ENCODE assay signal across 17 cellular contexts in genomic region chr2:113906647-113907046, GRCh38. TPM values are rescaled to one million over a fixed set of nuclear protein-coding genes. Genes with fewer than 3 reads are reported as not detected.
DNase-seq lines count a peak whose midpoint lies in the region; ATAC-seq and TF ChIP-seq lines count a peak whose summit lies in the region.
"Had no signal": no experiment of that assay in that cellular context is flagged by ENCODE, and none has a peak within 500 bp of the region (broad histone marks: within the 10 kb centered on the region; RNA-seq: fewer than 3 reads in every experiment).

No MANE protein-coding gene starts in this region.

- no peak for TF ChIP-seq POLR2A in heart left ventricle (IDR thresholded peaks at IDR 0.05)

- WGBS in heart left ventricle, 4 donors: 95 to 99% (median 98%) methylated on average over 1 of the region's 1 CpG

- H3K27me3 ChIP-seq in CD8-positive, alpha-beta memory T cell (ENCODE audit: insufficient read depth, low read length, poor library complexity, severe bottlenecking): no peaks in the 10 kb centered on the region
- H3K27me3 ChIP-seq in naive thymus-derived CD4-positive, alpha-beta T cell (ENCODE audit: control insufficient read depth in 2 of 2, insufficient read depth in 2 of 2, low read length in 2 of 2): no peaks in the 10 kb centered on the region
- H3K27me3 ChIP-seq in heart left ventricle: no peaks in the 10 kb centered on the region
- H3K27me3 ChIP-seq: BLaER1 had no signal

- H3K36me3 ChIP-seq in CD8-positive, alpha-beta memory T cell (ENCODE audit: insufficient read depth, low read length): no peaks in the 10 kb centered on the region
- no peaks in the 10 kb centered on the region for H3K36me3 ChIP-seq in naive thymus-derived CD4-positive, alpha-beta T cell (ENCODE audit: control insufficient read depth in 2 of 3, insufficient read depth in 3 of 3, low read length in 3 of 3)
- H3K36me3 ChIP-seq in heart left ventricle: no peaks in the 10 kb centered on the region
- H3K36me3 ChIP-seq: HAP-1 had no signal

- H3K9me3 Mint-ChIP-seq in activated CD4-positive, alpha-beta T cell treated with anti-CD3 and anti-CD28 coated beads, Interleukin-2, amount 10 ng/mL, durations not matched to agents 24 days and 14 days: no peaks in the 10 kb centered on the region
- no peaks in the 10 kb centered on the region for H3K9me3 Mint-ChIP-seq in CD8-positive, alpha-beta memory T cell
- no peaks in the 10 kb centered on the region for H3K9me3 Mint-ChIP-seq in activated naive CD8-positive, alpha-beta T cell treated with anti-CD3 and anti-CD28 coated beads, Interleukin-2, amount 50 U/mL, for 24 hours
- peaks cover 0 to 2% (median 0%) of the 10 kb centered on the region in 11 donors for H3K9me3 Mint-ChIP-seq in naive thymus-derived CD4-positive, alpha-beta T cell

- H3K9me3 ChIP-seq in CD8-positive, alpha-beta memory T cell (ENCODE audit: low read length): no peaks in the 10 kb centered on the region
- H3K9me3 ChIP-seq in naive thymus-derived CD4-positive, alpha-beta T cell (ENCODE audit: control insufficient read depth in 2 of 3, low read length in 3 of 3): no peaks in the 10 kb centered on the region
- H3K9me3 ChIP-seq in heart left ventricle: peaks cover 0 to 7% (median 0%) of the 10 kb centered on the region in 12 donors

- peaks cover 81% of the 10 kb centered on the region for H3K4me1 ChIP-seq in CD8-positive, alpha-beta memory T cell (ENCODE audit: insufficient read depth, low read length)
- peaks cover 47 to 48% of the 10 kb centered on the region in 2 donors for H3K4me1 ChIP-seq in naive thymus-derived CD4-positive, alpha-beta T cell (ENCODE audit: control insufficient read depth in 2 of 2, insufficient read depth in 2 of 2, low read length in 2 of 2)
- H3K4me1 ChIP-seq in heart left ventricle: peaks cover 0 to 93% (median 41%) of the 10 kb centered on the region in 12 donors

- TF ChIP-seq CTCF in heart left ventricle (IDR thresholded peaks at IDR 0.05): no peak

- no peaks in the 10 kb centered on the region for H3K27me3 Mint-ChIP-seq in activated CD4-positive, alpha-beta T cell treated with anti-CD3 and anti-CD28 coated beads, Interleukin-2, amount 10 ng/mL, durations not matched to agents 24 days and 14 days
- H3K27me3 Mint-ChIP-seq in CD8-positive, alpha-beta memory T cell: no peaks in the 10 kb centered on the region
- no peaks in the 10 kb centered on the region for H3K27me3 Mint-ChIP-seq in activated naive CD8-positive, alpha-beta T cell treated with anti-CD3 and anti-CD28 coated beads, Interleukin-2, amount 50 U/mL, for 24 hours
- H3K27me3 Mint-ChIP-seq in naive thymus-derived CD4-positive, alpha-beta T cell: no peaks in the 10 kb centered on the region

- peaks cover 35% of the 10 kb centered on the region for H3K36me3 Mint-ChIP-seq in activated CD4-positive, alpha-beta T cell treated with anti-CD3 and anti-CD28 coated beads, Interleukin-2, amount 10 ng/mL, durations not matched to agents 24 days and 14 days (ENCODE audit: low read depth)
- peaks cover 7 to 27% (median 9%) of the 10 kb centered on the region in 3 donors for H3K36me3 Mint-ChIP-seq in CD8-positive, alpha-beta memory T cell
- H3K36me3 Mint-ChIP-seq in activated naive CD8-positive, alpha-beta T cell treated with anti-CD3 and anti-CD28 coated beads, Interleukin-2, amount 50 U/mL, for 24 hours (ENCODE audit: low read depth): peaks cover 28% of the 10 kb centered on the region
- peaks cover 0 to 35% (median 21%) of the 10 kb centered on the region in 5 donors for H3K36me3 Mint-ChIP-seq in naive thymus-derived CD4-positive, alpha-beta T cell

- no peak overlapping the region for H3K27ac ChIP-seq in CD8-positive, alpha-beta memory T cell (ENCODE audit: low read depth, low read length)
- H3K27ac ChIP-seq in naive thymus-derived CD4-positive, alpha-beta T cell (ENCODE audit: low read depth, low read length): no peak overlapping the region
- H3K27ac ChIP-seq in heart left ventricle: no peak overlapping the region
- H3K27ac ChIP-seq: BLaER1 had no signal

- H3K4me1 Mint-ChIP-seq in activated CD4-positive, alpha-beta T cell treated with anti-CD3 and anti-CD28 coated beads, Interleukin-2, amount 10 ng/mL, durations not matched to agents 24 days and 14 days: peaks cover 67% of the 10 kb centered on the region
- H3K4me1 Mint-ChIP-seq in CD8-positive, alpha-beta memory T cell: peaks cover 85 to 98% (median 94%) of the 10 kb centered on the region in 3 donors
- H3K4me1 Mint-ChIP-seq in activated naive CD8-positive, alpha-beta T cell treated with anti-CD3 and anti-CD28 coated beads, Interleukin-2, amount 50 U/mL, for 24 hours: peaks cover 93% of the 10 kb centered on the region
- H3K4me1 Mint-ChIP-seq in naive thymus-derived CD4-positive, alpha-beta T cell: peaks cover 69 to 99% (median 90%) of the 10 kb centered on the region in 7 donors

- H3K27ac Mint-ChIP-seq in activated CD4-positive, alpha-beta T cell treated with anti-CD3 and anti-CD28 coated beads, Interleukin-2, amount 10 ng/mL, durations not matched to agents 24 days and 14 days: peak overlapping the region; percentile 13
- peak overlapping the region in 6 of 8 donors; percentile 30 to 69 (median 34) for H3K27ac Mint-ChIP-seq in CD8-positive, alpha-beta memory T cell
- H3K27ac Mint-ChIP-seq in activated naive CD8-positive, alpha-beta T cell treated with anti-CD3 and anti-CD28 coated beads, Interleukin-2, amount 50 U/mL, for 24 hours: peak overlapping the region; percentile 1
- peak overlapping the region in 7 of 9 donors; percentile 6 to 84 (median 59) for H3K27ac Mint-ChIP-seq in naive thymus-derived CD4-positive, alpha-beta T cell

- no peak for DNase-seq in activated CD4-positive, alpha-beta T cell treated with anti-CD3 and anti-CD28 coated beads, Interleukin-2, amount 10 ng/mL, durations not matched to agents 24 days and 14 days
- DNase-seq in activated CD4-positive, alpha-beta T cell treated with anti-CD3 and anti-CD28 coated beads for 48 hours: no peak
- no peak for DNase-seq in CD8-positive, alpha-beta memory T cell
- no peak for DNase-seq in activated naive CD8-positive, alpha-beta T cell treated with anti-CD3 and anti-CD28 coated beads, Interleukin-2, amount 50 U/mL, for 24 hours
- DNase-seq in naive thymus-derived CD4-positive, alpha-beta T cell: no peak
- DNase-seq in SKM-1 (lab: John Stamatoyannopoulos, UW; ENCODE audit: unreplicated experiment) (no peak), heart left ventricle (no peak), GDM1 (lab: John Stamatoyannopoulos, UW) (no peak)
- DNase-seq: 8988T, COR-L47, IMR-90, Kasumi-1, MM.1S, NCI-H1092 treated with DMSO at 0.1 percent for 48 hours, NCI-H510A treated with DMSO at 0.1 percent for 48 hours had no signal

- CTCF ChIA-PET in CD8-positive, alpha-beta memory T cell (lab: Charles Lee): no interaction called here
- CTCF ChIA-PET in naive thymus-derived CD4-positive, alpha-beta T cell (lab: Charles Lee): no interaction called here

- no peak overlapping the region for H3K4me3 Mint-ChIP-seq in activated CD4-positive, alpha-beta T cell treated with anti-CD3 and anti-CD28 coated beads, Interleukin-2, amount 10 ng/mL, durations not matched to agents 24 days and 14 days
- H3K4me3 Mint-ChIP-seq in CD8-positive, alpha-beta memory T cell: peak overlapping the region in 5 of 7 donors; percentile 2 to 49 (median 35)
- H3K4me3 Mint-ChIP-seq in activated naive CD8-positive, alpha-beta T cell treated with anti-CD3 and anti-CD28 coated beads, Interleukin-2, amount 50 U/mL, for 24 hours: no peak overlapping the region
- H3K4me3 Mint-ChIP-seq in naive thymus-derived CD4-positive, alpha-beta T cell: peak overlapping the region in 8 of 10 donors; percentile 40 to 98 (median 54)

- intact Hi-C loops in activated CD4-positive, alpha-beta T cell treated with anti-CD3 and anti-CD28 coated beads, Interleukin-2, amount 10 ng/mL, durations not matched to agents 24 days and 14 days (cut with micrococcal nuclease): no loop called here
- intact Hi-C loops in naive thymus-derived CD4-positive, alpha-beta T cell (cut with micrococcal nuclease): no loop called here
- intact Hi-C loops in heart left ventricle (cut with DNase I): no loop called here

- POLR2A ChIA-PET in CD8-positive, alpha-beta memory T cell (lab: Charles Lee): interaction anchor here (1.4 kb wide), 1 partner anchor 17 kb away, joined by 4 read pairs; the partner anchor contains the start of gene ACTR3
- POLR2A ChIA-PET in naive thymus-derived CD4-positive, alpha-beta T cell (lab: Charles Lee): interaction anchor here (1.4 to 1.8 kb wide), 3 partner anchors 9 to 13 kb away, joined by 4 to 9 read pairs (median 4); no protein-coding TSS in a partner anchor

- no peak overlapping the region for H3K4me3 ChIP-seq in CD8-positive, alpha-beta memory T cell (ENCODE audit: low read length)
- H3K4me3 ChIP-seq in naive thymus-derived CD4-positive, alpha-beta T cell (ENCODE audit: low read length): no peak overlapping the region
- no peak overlapping the region for H3K4me3 ChIP-seq in heart left ventricle
- H3K4me3 ChIP-seq: BLaER1, HAP-1 had no signal

- ATAC-seq in activated naive CD8-positive, alpha-beta T cell treated with anti-CD3 and anti-CD28 coated beads, Interleukin-2, amount 50 U/mL, for 24 hours: no peak
- ATAC-seq in naive thymus-derived CD4-positive, alpha-beta T cell: no peak
- ATAC-seq in heart left ventricle: no peak

RNA-seq across cellular contexts. Expression of gene ACTR3, which starts 16.8 kb away (rescaled TPM):
- total RNA-seq in activated CD4-positive, alpha-beta T cell treated with anti-CD3 and anti-CD28 coated beads, Interleukin-2, amount 10 ng/mL, durations not matched to agents 24 days and 14 days: 452 and 460 TPM in 2 replicates
- total RNA-seq in CD8-positive, alpha-beta memory T cell: 100 to 1,000 TPM; 512 to 532 TPM
- polyA plus RNA-seq in CD8-positive, alpha-beta memory T cell: 478 TPM
- total RNA-seq in naive thymus-derived CD4-positive, alpha-beta T cell: 100 to 1,000 TPM; 172 to 612 (median 213) TPM
- 100 to 1,000 TPM; 438 to 486 TPM for polyA plus RNA-seq in naive thymus-derived CD4-positive, alpha-beta T cell
- 100 to 1,000 TPM in 6 of 9 donors, 10 to 100 TPM in 3; 53.3 to 238 (median 132) TPM for total RNA-seq in heart left ventricle
- polyA plus RNA-seq in heart left ventricle: 100 to 1,000 TPM in 1 of 2 donors, 10 to 100 TPM in 1; 15.3 to 115 TPM

Comparison
In these comparisons a context has a peak if more than half of its experiments do, and no peak if none do; other contexts are left out.
1. H3K27ac Mint-ChIP-seq: peak in every context shown above with its lines; median percentile 59 in naive thymus-derived CD4-positive, alpha-beta T cell; 34 in CD8-positive, alpha-beta memory T cell; 13 in activated CD4-positive, alpha-beta T cell treated with anti-CD3 and anti-CD28 coated beads, Interleukin-2, amount 10 ng/mL, durations not matched to agents 24 days and 14 days; 1 in activated naive CD8-positive, alpha-beta T cell treated with anti-CD3 and anti-CD28 coated beads, Interleukin-2, amount 50 U/mL, for 24 hours.
2. H3K4me3 Mint-ChIP-seq: peak in CD8-positive, alpha-beta memory T cell (5 of 7) and naive thymus-derived CD4-positive, alpha-beta T cell (8 of 10); none in activated CD4-positive, alpha-beta T cell treated with anti-CD3 and anti-CD28 coated beads, Interleukin-2, amount 10 ng/mL, durations not matched to agents 24 days and 14 days (single experiment) and activated naive CD8-positive, alpha-beta T cell treated with anti-CD3 and anti-CD28 coated beads, Interleukin-2, amount 50 U/mL, for 24 hours (single experiment).